15 cellular contexts compared by ENCODE assay signal in the genomic region with DNA sequence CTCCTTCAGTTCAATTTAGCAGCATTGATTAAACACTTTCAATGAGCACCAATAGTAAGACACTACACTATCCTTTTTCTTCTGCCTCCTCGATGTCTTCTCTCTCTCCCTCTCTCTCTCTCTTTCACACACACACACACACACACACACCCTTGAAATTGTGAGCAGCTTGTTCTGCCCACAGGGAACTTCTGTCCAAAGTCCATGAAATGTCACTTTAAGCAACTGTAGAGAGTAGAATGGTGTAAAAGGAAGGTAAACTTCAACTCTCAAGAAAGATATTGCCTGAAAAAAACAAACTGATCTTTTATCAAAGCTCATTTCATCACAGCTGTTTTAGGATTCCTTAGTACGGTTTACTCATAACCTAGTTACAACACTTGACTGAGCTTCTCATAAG.
"Had no signal": no experiment of that assay in that cellular context is flagged by ENCODE, and none has a peak within 500 bp of the region (broad histone marks: within the 10 kb centered on the region; RNA-seq: fewer than 3 reads in every experiment).

No MANE protein-coding gene starts in this region.

- H3K4me1 Mint-ChIP-seq: WTC11 had no signal

- H3K4me3 Mint-ChIP-seq: activated CD4-positive, alpha-beta T cell treated with anti-CD3 and anti-CD28 coated beads, Interleukin-2, amount 10 ng/mL, durations not matched to agents 24 days and 14 days; WTC11 had no signal

- H3K4me3 ChIP-seq: adrenal gland, coronary artery, thyroid gland, uterus had no signal

- H3K9me3 Mint-ChIP-seq: WTC11 had no signal

- H3K27ac ChIP-seq: adrenal gland, coronary artery, thyroid gland, uterus had no signal

- H3K27ac Mint-ChIP-seq: WTC11 had no signal

- H3K9me3 ChIP-seq: adrenal gland, thyroid gland, uterus had no signal

- FAIRE-seq: frontal cortex, keratinocyte had no signal

- H3K36me3 ChIP-seq: adrenal gland, thyroid gland, uterus had no signal

- H3K36me3 Mint-ChIP-seq: WTC11 had no signal

- DNase-seq: activated CD8-positive, alpha-beta memory T cell treated with anti-CD3 and anti-CD28 coated beads for 24 hours; activated naive CD4-positive, alpha-beta T cell treated with anti-CD3 and anti-CD28 coated beads, Interleukin-2, amount 50 U/mL, for 16 hours; adrenal gland; central memory CD4-positive, alpha-beta T cell; effector CD8-positive, alpha-beta T cell; left ventricle myocardium superior; retina; stimulated activated CD4-positive, alpha-beta T cell treated with anti-CD3 and anti-CD28 coated beads, Interleukin-4, amount 100 ng/mL, for 4 hours; thyroid gland; uterus had no signal

- H3K27me3 ChIP-seq: adrenal gland, thyroid gland, uterus had no signal

- H3K4me1 ChIP-seq: adrenal gland, thyroid gland, uterus had no signal

- ATAC-seq: left ventricle myocardium superior, WTC11 had no signal
